ENCODE assay signal across 8 cellular contexts in genomic region chr9:35073276-35073607, GRCh38. TPM values are rescaled to one million over a fixed set of nuclear protein-coding genes. Genes with fewer than 3 reads are reported as not detected.
DNase-seq lines count a peak whose midpoint lies in the region; ATAC-seq and TF ChIP-seq lines count a peak whose summit lies in the region.

No MANE protein-coding gene starts in this region.

- peaks cover 10% of the 10 kb centered on the region for H3K4me1 ChIP-seq in iPS-15b (ENCODE audit: control insufficient read depth, insufficient read depth, low read length)
- peaks cover 29% of the 10 kb centered on the region for H3K4me1 ChIP-seq in stomach smooth muscle (ENCODE audit: control insufficient read depth, insufficient read depth, low read length)

- peak overlapping the region; percentile 87 for H3K27ac Mint-ChIP-seq in activated CD4-positive, alpha-beta T cell treated with anti-CD3 and anti-CD28 coated beads, Interleukin-2, amount 10 ng/mL, durations not matched to agents 7 days and 5 days
- H3K27ac Mint-ChIP-seq in activated CD8-positive, alpha-beta T cell treated with anti-CD3 and anti-CD28 coated beads for 36 hours = peak overlapping the region; percentile 94

- H3K36me3 ChIP-seq in iPS-15b (ENCODE audit: control insufficient read depth, insufficient read depth, low read length) = peaks cover 30% of the 10 kb centered on the region
- H3K36me3 ChIP-seq in stomach smooth muscle (ENCODE audit: control insufficient read depth in 2 of 2, insufficient read depth in 2 of 2, low read length in 2 of 2) = peaks cover 0 to 9% of the 10 kb centered on the region in 2 donors

- peaks cover 59% of the 10 kb centered on the region for H3K36me3 Mint-ChIP-seq in activated CD4-positive, alpha-beta T cell treated with anti-CD3 and anti-CD28 coated beads, Interleukin-2, amount 10 ng/mL, durations not matched to agents 7 days and 5 days (ENCODE audit: low read depth)
- H3K36me3 Mint-ChIP-seq in activated CD8-positive, alpha-beta T cell treated with anti-CD3 and anti-CD28 coated beads for 36 hours (ENCODE audit: low read depth) = peaks cover 71% of the 10 kb centered on the region

- H3K4me3 Mint-ChIP-seq in activated CD4-positive, alpha-beta T cell treated with anti-CD3 and anti-CD28 coated beads, Interleukin-2, amount 10 ng/mL, durations not matched to agents 7 days and 5 days = peak overlapping the region; percentile 94
- peak overlapping the region; percentile 94 for H3K4me3 Mint-ChIP-seq in activated CD8-positive, alpha-beta T cell treated with anti-CD3 and anti-CD28 coated beads for 36 hours

- TF ChIP-seq CTCF in activated CD8-positive, alpha-beta T cell treated with anti-CD3 and anti-CD28 coated beads for 36 hours (IDR thresholded peaks at IDR 0.05) = no peak
- TF ChIP-seq CTCF in coronary artery (IDR thresholded peaks at IDR 0.05) = no peak

- DNase-seq in activated CD4-positive, alpha-beta T cell treated with anti-CD3 and anti-CD28 coated beads, Interleukin-2, amount 10 ng/mL, durations not matched to agents 7 days and 5 days = no peak
- no peak for DNase-seq in activated CD4-positive, alpha-beta T cell treated with anti-CD3 and anti-CD28 coated beads, Interleukin-2, amount 50 U/mL, for 48 hours
- DNase-seq in activated CD8-positive, alpha-beta T cell treated with anti-CD3 and anti-CD28 coated beads for 36 hours = peak; percentile 14
- DNase-seq in coronary artery (ENCODE audit: low spot score) = no peak
- no peak for DNase-seq in UCSD-AML1 (lab: John Stamatoyannopoulos, UW; ENCODE audit: unreplicated experiment)

- H3K27me3 ChIP-seq in iPS-15b (ENCODE audit: control insufficient read depth, insufficient read depth, low read length) (no peaks in the 10 kb centered on the region), stomach smooth muscle (ENCODE audit: control insufficient read depth in 1 of 2, insufficient read depth in 2 of 2, low read length in 2 of 2) (no peaks in the 10 kb centered on the region)

- no peaks in the 10 kb centered on the region for H3K9me3 ChIP-seq in iPS-15b (ENCODE audit: control insufficient read depth, insufficient read depth, low read length)
- H3K9me3 ChIP-seq in stomach smooth muscle (ENCODE audit: control insufficient read depth in 2 of 2, low read length in 2 of 2) = no peaks in the 10 kb centered on the region

- peaks cover 66% of the 10 kb centered on the region for H3K4me1 Mint-ChIP-seq in activated CD4-positive, alpha-beta T cell treated with anti-CD3 and anti-CD28 coated beads, Interleukin-2, amount 10 ng/mL, durations not matched to agents 7 days and 5 days
- H3K4me1 Mint-ChIP-seq in activated CD8-positive, alpha-beta T cell treated with anti-CD3 and anti-CD28 coated beads for 36 hours (ENCODE audit: low read depth) = peaks cover 53% of the 10 kb centered on the region

- intact Hi-C loops in activated CD8-positive, alpha-beta T cell treated with anti-CD3 and anti-CD28 coated beads for 36 hours (cut with micrococcal nuclease) = loop anchor here (5.0 kb wide), 1 partner anchor 81 kb away; no protein-coding TSS in a partner anchor

- no peak for ATAC-seq in activated CD8-positive, alpha-beta T cell treated with anti-CD3 and anti-CD28 coated beads for 36 hours
- no peak for ATAC-seq in GM19397 (IDR thresholded peaks at IDR 0.05; ENCODE audit: unreplicated experiment)

- no peaks in the 10 kb centered on the region for H3K27me3 Mint-ChIP-seq in activated CD4-positive, alpha-beta T cell treated with anti-CD3 and anti-CD28 coated beads, Interleukin-2, amount 10 ng/mL, durations not matched to agents 7 days and 5 days
- no peaks in the 10 kb centered on the region for H3K27me3 Mint-ChIP-seq in activated CD8-positive, alpha-beta T cell treated with anti-CD3 and anti-CD28 coated beads for 36 hours

- CTCF ChIA-PET in activated CD4-positive, alpha-beta T cell treated with anti-CD3 and anti-CD28 coated beads, Interleukin-2, amount 10 ng/mL, durations not matched to agents 7 days and 5 days (lab: Charles Lee) = interaction anchor here (2.5 to 2.8 kb wide), 2 partner anchors 21 to 23 kb away, joined by 15 to 17 read pairs; partner anchors contain the start of gene PIGO
- CTCF ChIA-PET in activated CD8-positive, alpha-beta T cell treated with anti-CD3 and anti-CD28 coated beads for 36 hours (lab: Charles Lee) = interaction anchor here (2.2 kb wide), 1 partner anchor 21 kb away, joined by 14 read pairs; no protein-coding TSS in a partner anchor

- H3K9me3 Mint-ChIP-seq in activated CD4-positive, alpha-beta T cell treated with anti-CD3 and anti-CD28 coated beads, Interleukin-2, amount 10 ng/mL, durations not matched to agents 7 days and 5 days = no peaks in the 10 kb centered on the region
- H3K9me3 Mint-ChIP-seq in activated CD8-positive, alpha-beta T cell treated with anti-CD3 and anti-CD28 coated beads for 36 hours = no peaks in the 10 kb centered on the region

- H3K4me3 ChIP-seq in iPS-15b (ENCODE audit: low read depth, low read length) = no peak overlapping the region
- H3K4me3 ChIP-seq in stomach smooth muscle (ENCODE audit: low read length in 2 of 2) = peak overlapping the region; percentile 26 to 84
- no peak overlapping the region for H3K4me3 ChIP-seq in coronary artery

- POLR2A ChIA-PET in activated CD4-positive, alpha-beta T cell treated with anti-CD3 and anti-CD28 coated beads, Interleukin-2, amount 10 ng/mL, durations not matched to agents 7 days and 5 days (lab: Charles Lee) = no interaction called here
- POLR2A ChIA-PET in activated CD8-positive, alpha-beta T cell treated with anti-CD3 and anti-CD28 coated beads for 36 hours (lab: Charles Lee) = interaction anchor here (0.9 to 2.9 kb wide), 4 partner anchors 23 to 84 kb away, joined by 3 to 10 read pairs (median 6); partner anchors contain the start of genes ATOSB and PIGO

- H3K27ac ChIP-seq in stomach smooth muscle (ENCODE audit: low read length) (peak overlapping the region; percentile 99), coronary artery (no peak overlapping the region)

- H3K9ac ChIP-seq in iPS-15b (ENCODE audit: low read depth, low read length) (peak overlapping the region; percentile 82), stomach smooth muscle (ENCODE audit: low read length in 2 of 2) (no peak overlapping the region)

RNA-seq across cellular contexts. Expression of gene VCP, which starts 0.8 kb away (rescaled TPM):
- total RNA-seq in activated CD4-positive, alpha-beta T cell treated with anti-CD3 and anti-CD28 coated beads, Interleukin-2, amount 10 ng/mL, durations not matched to agents 7 days and 5 days = 100 to 1,000 TPM; 189 to 238 TPM
- 100 to 1,000 TPM; 215 to 224 TPM for total RNA-seq in activated CD8-positive, alpha-beta T cell treated with anti-CD3 and anti-CD28 coated beads for 36 hours

RNA-seq across cellular contexts. Expression of gene FANCG, which starts 6.5 kb away (rescaled TPM):
- 100 to 1,000 TPM; 117 to 123 TPM for total RNA-seq in activated CD4-positive, alpha-beta T cell treated with anti-CD3 and anti-CD28 coated beads, Interleukin-2, amount 10 ng/mL, durations not matched to agents 7 days and 5 days
- 10 to 100 TPM; 91.5 to 94.0 TPM for total RNA-seq in activated CD8-positive, alpha-beta T cell treated with anti-CD3 and anti-CD28 coated beads for 36 hours

RNA-seq across cellular contexts. Expression of gene PIGO, which starts 23.1 kb away (rescaled TPM):
- total RNA-seq in activated CD4-positive, alpha-beta T cell treated with anti-CD3 and anti-CD28 coated beads, Interleukin-2, amount 10 ng/mL, durations not matched to agents 7 days and 5 days = 10 to 100 TPM; 22.0 to 29.0 TPM
- 10 to 100 TPM; 19.8 to 21.9 TPM for total RNA-seq in activated CD8-positive, alpha-beta T cell treated with anti-CD3 and anti-CD28 coated beads for 36 hours

RNA-seq across cellular contexts. Expression of gene STOML2, which starts 29.7 kb away (rescaled TPM):
- total RNA-seq in activated CD4-positive, alpha-beta T cell treated with anti-CD3 and anti-CD28 coated beads, Interleukin-2, amount 10 ng/mL, durations not matched to agents 7 days and 5 days = 100 to 1,000 TPM; 104 to 108 TPM
- 100 to 1,000 TPM; 208 to 211 TPM for total RNA-seq in activated CD8-positive, alpha-beta T cell treated with anti-CD3 and anti-CD28 coated beads for 36 hours

RNA-seq across cellular contexts. Expression of gene ATOSB, which starts 42.4 kb away (rescaled TPM):
- 10 to 100 TPM; 15.6 to 17.6 TPM for total RNA-seq in activated CD4-positive, alpha-beta T cell treated with anti-CD3 and anti-CD28 coated beads, Interleukin-2, amount 10 ng/mL, durations not matched to agents 7 days and 5 days
- 1 to 10 TPM; 5.9 to 6.0 TPM for total RNA-seq in activated CD8-positive, alpha-beta T cell treated with anti-CD3 and anti-CD28 coated beads for 36 hours

Comparison
In these comparisons a context has a peak if more than half of its experiments do, and no peak if none do; other contexts are left out.
1. H3K4me3 ChIP-seq: peak in stomach smooth muscle (2 of 2); none in iPS-15b (single experiment) and coronary artery (single experiment).